20 cellular contexts compared by ENCODE assay signal in the genomic region with DNA sequence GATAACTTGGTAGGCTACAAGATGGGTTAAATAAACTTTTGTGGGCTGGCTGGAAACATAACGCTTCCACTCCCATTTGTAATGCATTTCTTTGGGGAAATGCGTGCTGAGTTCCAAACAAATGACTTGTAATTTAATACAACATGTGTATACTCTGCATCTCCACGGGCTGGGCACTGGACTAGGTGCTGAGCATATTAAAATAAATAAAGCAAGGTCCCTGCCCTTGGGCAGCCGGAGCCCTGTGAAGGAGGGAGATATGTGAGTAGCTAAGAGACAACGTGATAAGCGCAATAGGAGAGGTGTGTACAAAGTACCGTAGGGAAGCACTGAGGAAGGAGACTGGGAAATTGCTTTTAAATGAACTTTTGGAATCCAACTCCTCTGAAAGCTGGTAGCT.
DNase-seq lines count a peak whose midpoint lies in the region; ATAC-seq and TF ChIP-seq lines count a peak whose summit lies in the region.
"Had no signal": no experiment of that assay in that cellular context is flagged by ENCODE, and none has a peak within 500 bp of the region (broad histone marks: within the 10 kb centered on the region; RNA-seq: fewer than 3 reads in every experiment).

No MANE protein-coding gene starts in this region.

- no peaks in the 10 kb centered on the region for H3K27me3 Mint-ChIP-seq in H9 (ENCODE audit: low read depth)

- H3K23ac ChIP-seq in H9 (ENCODE audit: insufficient read length, low read depth, low read length) = no peak overlapping the region

- no peak overlapping the region for H3K9ac ChIP-seq in H9 (ENCODE audit: extremely low read depth, insufficient read length, low read length)

- H3K18ac ChIP-seq in H9 (ENCODE audit: insufficient read length, low read depth, low read length) = no peak overlapping the region

- H3K27ac Mint-ChIP-seq in H9 = peak overlapping the region in 1 of 3 experiments; percentile 59; a peak in 1 of 7 replicates
- H3K27ac Mint-ChIP-seq: CD8-positive, alpha-beta T cell; IgD-negative memory B cell had no signal

- peak; percentile 33 for DNase-seq in activated CD8-positive, alpha-beta memory T cell treated with anti-CD3 and anti-CD28 coated beads for 24 hours
- DNase-seq in activated CD8-positive, alpha-beta memory T cell treated with anti-CD3 and anti-CD28 coated beads, Interleukin-2, amount 50 U/mL, for 48 hours = no peak
- DNase-seq in SJSA1 (ENCODE audit: low read depth in 1 of 2, low spot score in 2 of 2) = peak; percentile 58 to 66
- peak; percentile 74 for DNase-seq in fibroblast of peridontal ligament (ENCODE audit: extremely low read depth)
- DNase-seq in stimulated activated CD8-positive, alpha-beta memory T cell treated with anti-CD3 and anti-CD28 coated beads, Interleukin-4, amount 100 ng/mL, for 48 hours = peak; percentile 23
- no peak for DNase-seq in H9
- DNase-seq: activated T-cell treated with anti-CD3 and anti-CD28 coated beads, Interleukin-2, amount 50 U/mL, for 48 hours; CD8-positive, alpha-beta T cell; colonic mucosa; EL; islet precursor cell; midbrain; NCI-H2171; occipital lobe had no signal

- no peak overlapping the region for H2BK15ac ChIP-seq in H9 (ENCODE audit: low read depth, low read length)

- H3K27ac ChIP-seq in SJSA1 = no peak overlapping the region
- no peak overlapping the region for H3K27ac ChIP-seq in H9 (ENCODE audit: insufficient read length, low read depth, low read length)
- H3K27ac ChIP-seq: A549, colonic mucosa, tibial nerve had no signal

- H3K4me3 Mint-ChIP-seq in H9 = no peak overlapping the region
- H3K4me3 Mint-ChIP-seq: CD8-positive, alpha-beta T cell had no signal

- H2AFZ ChIP-seq in H9 (ENCODE audit: low read length) = no peak overlapping the region

- no peak overlapping the region for H2BK12ac ChIP-seq in H9 (ENCODE audit: insufficient read length, low read depth, low read length)

- TF ChIP-seq CTCF in H9 (conservative IDR thresholded peaks at IDR 0.05) = no peak

- no peaks in the 10 kb centered on the region for H3K9me3 ChIP-seq in SJSA1 (replicated peaks)
- H3K9me3 ChIP-seq in H9 (ENCODE audit: control insufficient read depth, low read depth, low read length) = peaks cover 10% of the 10 kb centered on the region
- H3K9me3 ChIP-seq: A549, colonic mucosa, tibial nerve had no signal

- no peak overlapping the region for H2AK5ac ChIP-seq in H9 (ENCODE audit: insufficient read length, low read length)

- no peak overlapping the region for H4K91ac ChIP-seq in H9 (ENCODE audit: insufficient read length, low read depth, low read length)

- H2BK120ac ChIP-seq in H9 (ENCODE audit: low read depth, low read length, poor library complexity, severe bottlenecking) = no peak overlapping the region

- ATAC-seq in GM21786 (IDR thresholded peaks at IDR 0.05; ENCODE audit: unreplicated experiment) (no peak), GM19351 (IDR thresholded peaks at IDR 0.05; ENCODE audit: unreplicated experiment) (no peak)
- ATAC-seq: A549; CD8-positive, alpha-beta T cell; HCT116 had no signal

- no peak overlapping the region for H4K5ac ChIP-seq in H9 (ENCODE audit: insufficient read length, low read depth, low read length)

- H2BK20ac ChIP-seq in H9 (ENCODE audit: low read depth, low read length, poor library complexity, severe bottlenecking) = no peak overlapping the region

- WGBS in H9 (ENCODE audit: extremely low coverage, insufficient read length, low lambda C conversion rate) = no CpG with 5 or more reads among the region's 7 CpGs

- H3K56ac ChIP-seq in H9 (ENCODE audit: insufficient read length, low read depth, low read length) = no peak overlapping the region

- no peak overlapping the region for H3K4ac ChIP-seq in H9 (ENCODE audit: low read depth, low read length)

- H3K4me1 ChIP-seq in SJSA1 (replicated peaks) (peaks cover 42% of the 10 kb centered on the region), H9 (ENCODE audit: insufficient read depth, low read length) (no peaks in the 10 kb centered on the region; the same call in 1 of the 2 replicates)
- H3K4me1 ChIP-seq: A549 had no signal

- H3K4me3 ChIP-seq in SJSA1 = no peak overlapping the region
- H3K4me3 ChIP-seq: A549, colonic mucosa, tibial nerve had no signal

- H3K36me3 Mint-ChIP-seq in H9 (ENCODE audit: insufficient read depth in 1 of 3, low read depth in 3 of 3) = peaks cover 0 to 14% (median 8%) of the 10 kb centered on the region in 3 experiments; a peak in 4 of 7 replicates
- H3K36me3 Mint-ChIP-seq: CD8-positive, alpha-beta T cell; IgD-negative memory B cell had no signal

- no peaks in the 10 kb centered on the region for H3K27me3 ChIP-seq in SJSA1 (replicated peaks)
- no peaks in the 10 kb centered on the region for H3K27me3 ChIP-seq in H9 (ENCODE audit: insufficient read depth, low read length)
- H3K27me3 ChIP-seq: colonic mucosa, tibial nerve had no signal

- H3K79me2 ChIP-seq in H9 (ENCODE audit: insufficient read depth, low read length) = no peaks in the 10 kb centered on the region

- H3K36me3 ChIP-seq in SJSA1 = no peaks in the 10 kb centered on the region
- H3K36me3 ChIP-seq: colonic mucosa, tibial nerve had no signal

- H4K20me1 ChIP-seq in H9 (ENCODE audit: control insufficient read depth, insufficient read depth, insufficient read length) = no peaks in the 10 kb centered on the region

- no peaks in the 10 kb centered on the region for H3K23me2 ChIP-seq in H9 (ENCODE audit: insufficient read length, low read depth, low read length, poor library complexity, severe bottlenecking)

- no peak overlapping the region for H3K14ac ChIP-seq in H9 (ENCODE audit: insufficient read depth, low read length)

- no peaks in the 10 kb centered on the region for H3K79me1 ChIP-seq in H9 (ENCODE audit: insufficient read depth, low read depth, low read length, poor library complexity, severe bottlenecking)

- no peak overlapping the region for H3K4me2 ChIP-seq in H9 (ENCODE audit: insufficient read depth, insufficient read length, low read length)
- H3K4me2 ChIP-seq: A549 had no signal

- H4K8ac ChIP-seq in H9 (replicated peaks; ENCODE audit: insufficient read length, low read depth, low read length) = no peak overlapping the region

- H3K9me3 Mint-ChIP-seq in H9 = peaks cover 11 to 15% of the 10 kb centered on the region in 2 experiments
- H3K9me3 Mint-ChIP-seq: CD8-positive, alpha-beta T cell; IgD-negative memory B cell had no signal

- H2BK5ac ChIP-seq in H9 (ENCODE audit: insufficient read length, low read length) = no peak overlapping the region

- H3K4me1 Mint-ChIP-seq in H9 = peaks cover 5 to 11% of the 10 kb centered on the region in 2 experiments; a peak in 3 of 4 replicates

- no peak overlapping the region for H3T11ph ChIP-seq in H9 (ENCODE audit: low read length)

Comparison
In these comparisons a context has a peak if more than half of its experiments do, and no peak if none do; other contexts are left out.
1. DNase-seq: peak in activated CD8-positive, alpha-beta memory T cell treated with anti-CD3 and anti-CD28 coated beads for 24 hours (single experiment), SJSA1 (2 of 2), fibroblast of peridontal ligament (single experiment) and stimulated activated CD8-positive, alpha-beta memory T cell treated with anti-CD3 and anti-CD28 coated beads, Interleukin-4, amount 100 ng/mL, for 48 hours (single experiment); none in activated CD8-positive, alpha-beta memory T cell treated with anti-CD3 and anti-CD28 coated beads, Interleukin-2, amount 50 U/mL, for 48 hours (single experiment) and H9 (single experiment).